In the genomic region with DNA sequence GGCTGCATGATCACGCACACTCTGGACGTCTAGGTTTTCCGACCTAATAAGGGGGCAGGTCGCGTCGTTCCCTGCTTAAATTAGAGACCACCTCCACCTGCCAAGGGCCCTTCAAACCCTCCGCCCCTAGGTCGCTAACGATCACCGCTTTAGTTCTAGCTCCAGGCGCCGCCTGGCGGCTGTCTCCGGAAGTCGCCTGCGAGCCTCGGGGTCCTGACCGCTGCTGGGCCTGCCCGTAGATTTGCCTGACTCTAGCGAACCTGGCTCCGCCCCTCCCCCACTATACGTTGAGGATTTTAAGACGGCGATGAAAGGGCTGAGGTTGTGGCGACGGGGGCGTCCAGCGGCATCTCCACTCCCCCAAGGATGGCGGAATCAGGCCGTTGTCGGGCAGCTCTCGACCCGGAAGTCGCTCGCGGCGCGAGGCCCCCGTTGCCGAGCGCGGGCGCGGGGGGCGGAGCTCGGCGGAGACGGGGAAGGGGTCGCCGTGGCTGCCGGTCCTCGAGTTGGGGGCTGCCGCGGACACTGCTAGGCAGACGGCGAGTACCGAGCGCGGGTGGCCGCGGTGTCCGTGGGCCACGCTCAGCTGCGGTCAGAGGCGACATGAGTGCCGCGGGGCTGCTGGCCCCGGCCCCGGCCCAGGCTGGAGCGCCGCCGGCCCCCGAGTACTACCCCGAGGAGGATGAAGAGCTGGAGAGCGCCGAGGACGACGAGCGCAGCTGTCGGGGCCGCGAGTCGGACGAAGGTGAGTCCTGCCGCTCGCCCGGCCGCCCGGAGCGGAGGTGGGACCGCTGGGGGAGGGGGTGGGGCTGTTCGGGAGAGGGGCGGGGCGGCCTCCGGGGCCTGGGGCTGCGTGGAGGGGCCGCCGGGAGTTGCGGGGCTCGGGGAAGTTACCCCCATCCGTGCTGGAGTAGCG, we compare ENCODE assay signal across 1 cellular context.
A peak's percentile ranks its signal among the peaks of the same experiment; 100 is the strongest.
TF ChIP-seq lines count a peak whose summit lies in the region.

A gene with protein sequence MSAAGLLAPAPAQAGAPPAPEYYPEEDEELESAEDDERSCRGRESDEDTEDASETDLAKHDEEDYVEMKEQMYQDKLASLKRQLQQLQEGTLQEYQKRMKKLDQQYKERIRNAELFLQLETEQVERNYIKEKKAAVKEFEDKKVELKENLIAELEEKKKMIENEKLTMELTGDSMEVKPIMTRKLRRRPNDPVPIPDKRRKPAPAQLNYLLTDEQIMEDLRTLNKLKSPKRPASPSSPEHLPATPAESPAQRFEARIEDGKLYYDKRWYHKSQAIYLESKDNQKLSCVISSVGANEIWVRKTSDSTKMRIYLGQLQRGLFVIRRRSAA (plus strand): TSS at position 467 of the 916 bp plus-strand sequence. CDS start 137 bp downstream, at position 604.

TF ChIP-seq in K562, 482 proteins besides CTCF, POLR2A, EP300 and RAD21 (continued from another document and continues in another):
- TF ChIP-seq, protein P1, sequence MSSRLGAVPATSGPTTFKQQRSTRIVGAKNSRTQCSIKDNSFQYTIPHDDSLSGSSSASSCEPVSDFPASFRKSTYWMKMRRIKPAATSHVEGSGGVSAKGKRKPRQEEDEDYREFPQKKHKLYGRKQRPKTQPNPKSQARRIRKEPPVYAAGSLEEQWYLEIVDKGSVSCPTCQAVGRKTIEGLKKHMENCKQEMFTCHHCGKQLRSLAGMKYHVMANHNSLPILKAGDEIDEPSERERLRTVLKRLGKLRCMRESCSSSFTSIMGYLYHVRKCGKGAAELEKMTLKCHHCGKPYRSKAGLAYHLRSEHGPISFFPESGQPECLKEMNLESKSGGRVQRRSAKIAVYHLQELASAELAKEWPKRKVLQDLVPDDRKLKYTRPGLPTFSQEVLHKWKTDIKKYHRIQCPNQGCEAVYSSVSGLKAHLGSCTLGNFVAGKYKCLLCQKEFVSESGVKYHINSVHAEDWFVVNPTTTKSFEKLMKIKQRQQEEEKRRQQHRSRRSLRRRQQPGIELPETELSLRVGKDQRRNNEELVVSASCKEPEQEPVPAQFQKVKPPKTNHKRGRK (tag; IDR thresholded peaks at IDR 0.05), result no peak
- TF ChIP-seq DMBX1 (CRISPR knock-in tag; IDR thresholded peaks at IDR 0.05; ENCODE audit: borderline replicate concordance), result peak; percentile 25; the same call in 1 of the 2 replicates
- TF ChIP-seq DNMT1 (IDR thresholded peaks at IDR 0.05), result no peak
- peak; percentile 50; the same call in 1 of the 2 replicates for TF ChIP-seq ARID1B (IDR thresholded peaks at IDR 0.05)
- TF ChIP-seq, protein P2, sequence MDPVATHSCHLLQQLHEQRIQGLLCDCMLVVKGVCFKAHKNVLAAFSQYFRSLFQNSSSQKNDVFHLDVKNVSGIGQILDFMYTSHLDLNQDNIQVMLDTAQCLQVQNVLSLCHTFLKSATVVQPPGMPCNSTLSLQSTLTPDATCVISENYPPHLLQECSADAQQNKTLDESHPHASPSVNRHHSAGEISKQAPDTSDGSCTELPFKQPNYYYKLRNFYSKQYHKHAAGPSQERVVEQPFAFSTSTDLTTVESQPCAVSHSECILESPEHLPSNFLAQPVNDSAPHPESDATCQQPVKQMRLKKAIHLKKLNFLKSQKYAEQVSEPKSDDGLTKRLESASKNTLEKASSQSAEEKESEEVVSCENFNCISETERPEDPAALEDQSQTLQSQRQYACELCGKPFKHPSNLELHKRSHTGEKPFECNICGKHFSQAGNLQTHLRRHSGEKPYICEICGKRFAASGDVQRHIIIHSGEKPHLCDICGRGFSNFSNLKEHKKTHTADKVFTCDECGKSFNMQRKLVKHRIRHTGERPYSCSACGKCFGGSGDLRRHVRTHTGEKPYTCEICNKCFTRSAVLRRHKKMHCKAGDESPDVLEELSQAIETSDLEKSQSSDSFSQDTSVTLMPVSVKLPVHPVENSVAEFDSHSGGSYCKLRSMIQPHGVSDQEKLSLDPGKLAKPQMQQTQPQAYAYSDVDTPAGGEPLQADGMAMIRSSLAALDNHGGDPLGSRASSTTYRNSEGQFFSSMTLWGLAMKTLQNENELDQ (CRISPR knock-in tag; IDR thresholded peaks at IDR 0.05; ENCODE audit: borderline replicate concordance), result no peak
- TF ChIP-seq RFX7 (CRISPR knock-in tag; IDR thresholded peaks at IDR 0.05), result no peak
- TF ChIP-seq ZNF224 (CRISPR knock-in tag; IDR thresholded peaks at IDR 0.05), result no peak
- TF ChIP-seq, protein P3, sequence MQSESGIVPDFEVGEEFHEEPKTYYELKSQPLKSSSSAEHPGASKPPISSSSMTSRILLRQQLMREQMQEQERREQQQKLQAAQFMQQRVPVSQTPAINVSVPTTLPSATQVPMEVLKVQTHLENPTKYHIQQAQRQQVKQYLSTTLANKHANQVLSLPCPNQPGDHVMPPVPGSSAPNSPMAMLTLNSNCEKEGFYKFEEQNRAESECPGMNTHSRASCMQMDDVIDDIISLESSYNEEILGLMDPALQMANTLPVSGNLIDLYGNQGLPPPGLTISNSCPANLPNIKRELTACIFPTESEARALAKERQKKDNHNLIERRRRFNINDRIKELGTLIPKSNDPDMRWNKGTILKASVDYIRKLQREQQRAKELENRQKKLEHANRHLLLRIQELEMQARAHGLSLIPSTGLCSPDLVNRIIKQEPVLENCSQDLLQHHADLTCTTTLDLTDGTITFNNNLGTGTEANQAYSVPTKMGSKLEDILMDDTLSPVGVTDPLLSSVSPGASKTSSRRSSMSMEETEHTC (IDR thresholded peaks at IDR 0.05), result no peak
- TF ChIP-seq, protein P4, sequence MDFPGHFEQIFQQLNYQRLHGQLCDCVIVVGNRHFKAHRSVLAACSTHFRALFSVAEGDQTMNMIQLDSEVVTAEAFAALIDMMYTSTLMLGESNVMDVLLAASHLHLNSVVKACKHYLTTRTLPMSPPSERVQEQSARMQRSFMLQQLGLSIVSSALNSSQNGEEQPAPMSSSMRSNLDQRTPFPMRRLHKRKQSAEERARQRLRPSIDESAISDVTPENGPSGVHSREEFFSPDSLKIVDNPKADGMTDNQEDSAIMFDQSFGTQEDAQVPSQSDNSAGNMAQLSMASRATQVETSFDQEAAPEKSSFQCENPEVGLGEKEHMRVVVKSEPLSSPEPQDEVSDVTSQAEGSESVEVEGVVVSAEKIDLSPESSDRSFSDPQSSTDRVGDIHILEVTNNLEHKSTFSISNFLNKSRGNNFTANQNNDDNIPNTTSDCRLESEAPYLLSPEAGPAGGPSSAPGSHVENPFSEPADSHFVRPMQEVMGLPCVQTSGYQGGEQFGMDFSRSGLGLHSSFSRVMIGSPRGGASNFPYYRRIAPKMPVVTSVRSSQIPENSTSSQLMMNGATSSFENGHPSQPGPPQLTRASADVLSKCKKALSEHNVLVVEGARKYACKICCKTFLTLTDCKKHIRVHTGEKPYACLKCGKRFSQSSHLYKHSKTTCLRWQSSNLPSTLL (IDR thresholded peaks at IDR 0.05), result no peak
- TF ChIP-seq, protein P5, sequence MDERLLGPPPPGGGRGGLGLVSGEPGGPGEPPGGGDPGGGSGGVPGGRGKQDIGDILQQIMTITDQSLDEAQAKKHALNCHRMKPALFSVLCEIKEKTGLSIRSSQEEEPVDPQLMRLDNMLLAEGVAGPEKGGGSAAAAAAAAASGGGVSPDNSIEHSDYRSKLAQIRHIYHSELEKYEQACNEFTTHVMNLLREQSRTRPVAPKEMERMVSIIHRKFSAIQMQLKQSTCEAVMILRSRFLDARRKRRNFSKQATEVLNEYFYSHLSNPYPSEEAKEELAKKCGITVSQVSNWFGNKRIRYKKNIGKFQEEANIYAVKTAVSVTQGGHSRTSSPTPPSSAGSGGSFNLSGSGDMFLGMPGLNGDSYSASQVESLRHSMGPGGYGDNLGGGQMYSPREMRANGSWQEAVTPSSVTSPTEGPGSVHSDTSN (CRISPR knock-in tag; IDR thresholded peaks at IDR 0.05; ENCODE audit: low read depth), result no peak
- TF ChIP-seq, protein P5 (tag; conservative IDR thresholded peaks at IDR 0.05; ENCODE audit: low read depth), result no peak
- TF ChIP-seq MEF2A (IDR thresholded peaks at IDR 0.05; ENCODE audit: control insufficient read depth, low read depth, low read length), result no peak
- no peak for TF ChIP-seq L3MBTL2 (IDR thresholded peaks at IDR 0.05)
- TF ChIP-seq ZNF239 (CRISPR knock-in tag; IDR thresholded peaks at IDR 0.05), result no peak; the same call in 1 of the 2 replicates
- TF ChIP-seq, protein P6, sequence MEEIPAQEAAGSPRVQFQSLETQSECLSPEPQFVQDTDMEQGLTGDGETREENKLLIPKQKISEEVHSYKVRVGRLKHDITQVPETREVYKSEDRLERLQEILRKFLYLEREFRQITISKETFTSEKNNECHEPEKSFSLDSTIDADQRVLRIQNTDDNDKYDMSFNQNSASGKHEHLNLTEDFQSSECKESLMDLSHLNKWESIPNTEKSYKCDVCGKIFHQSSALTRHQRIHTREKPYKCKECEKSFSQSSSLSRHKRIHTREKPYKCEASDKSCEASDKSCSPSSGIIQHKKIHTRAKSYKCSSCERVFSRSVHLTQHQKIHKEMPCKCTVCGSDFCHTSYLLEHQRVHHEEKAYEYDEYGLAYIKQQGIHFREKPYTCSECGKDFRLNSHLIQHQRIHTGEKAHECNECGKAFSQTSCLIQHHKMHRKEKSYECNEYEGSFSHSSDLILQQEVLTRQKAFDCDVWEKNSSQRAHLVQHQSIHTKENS (CRISPR knock-in tag; IDR thresholded peaks at IDR 0.05), result no peak
- peak; percentile 93 for TF ChIP-seq ARID2 (IDR thresholded peaks at IDR 0.05)
- 0 out of 4 replicates have a peak, but pooled peaks of 1 of the 2 experiments have one; percentile 44 for TF ChIP-seq FOXK2 (conservative IDR thresholded peaks at IDR 0.05 in 1 of 2, IDR thresholded peaks at IDR 0.05 in 1 of 2; ENCODE audit: low read depth in 2 of 2)
- TF ChIP-seq, protein P7, sequence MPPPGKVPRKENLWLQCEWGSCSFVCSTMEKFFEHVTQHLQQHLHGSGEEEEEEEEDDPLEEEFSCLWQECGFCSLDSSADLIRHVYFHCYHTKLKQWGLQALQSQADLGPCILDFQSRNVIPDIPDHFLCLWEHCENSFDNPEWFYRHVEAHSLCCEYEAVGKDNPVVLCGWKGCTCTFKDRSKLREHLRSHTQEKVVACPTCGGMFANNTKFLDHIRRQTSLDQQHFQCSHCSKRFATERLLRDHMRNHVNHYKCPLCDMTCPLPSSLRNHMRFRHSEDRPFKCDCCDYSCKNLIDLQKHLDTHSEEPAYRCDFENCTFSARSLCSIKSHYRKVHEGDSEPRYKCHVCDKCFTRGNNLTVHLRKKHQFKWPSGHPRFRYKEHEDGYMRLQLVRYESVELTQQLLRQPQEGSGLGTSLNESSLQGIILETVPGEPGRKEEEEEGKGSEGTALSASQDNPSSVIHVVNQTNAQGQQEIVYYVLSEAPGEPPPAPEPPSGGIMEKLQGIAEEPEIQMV (tag; conservative IDR thresholded peaks at IDR 0.05; ENCODE audit: low read depth), result no peak
- TF ChIP-seq ZNF282 (CRISPR knock-in tag; IDR thresholded peaks at IDR 0.05), result no peak
- TF ChIP-seq ZNF217 (CRISPR knock-in tag; IDR thresholded peaks at IDR 0.05), result no peak
- TF ChIP-seq IRF2 (CRISPR knock-in tag; IDR thresholded peaks at IDR 0.05), result 0 out of 2 replicates have a peak, but pooled peaks have one; percentile 19
- peak; percentile 85; the same call in 1 of the 2 replicates for TF ChIP-seq PHF21A (IDR thresholded peaks at IDR 0.05; ENCODE audit: borderline replicate concordance, low read depth)
- no peak for TF ChIP-seq ZZZ3 (IDR thresholded peaks at IDR 0.05)
- TF ChIP-seq ZBTB1 (CRISPR knock-in tag; IDR thresholded peaks at IDR 0.05; ENCODE audit: borderline replicate concordance, low read depth), result no peak
- TF ChIP-seq BMI1 (IDR thresholded peaks at IDR 0.05; ENCODE audit: low read length), result no peak
- no peak for TF ChIP-seq ZNF507 (tag; conservative IDR thresholded peaks at IDR 0.05)
- peak; percentile 98 for TF ChIP-seq DACH1 (IDR thresholded peaks at IDR 0.05; ENCODE audit: partially characterized antibody)
- no peak for TF ChIP-seq CHCHD3 (CRISPR knock-in tag; IDR thresholded peaks at IDR 0.05)
- TF ChIP-seq GABPB2 (CRISPR knock-in tag; conservative IDR thresholded peaks at IDR 0.05), result no peak
- TF ChIP-seq RBM14 (IDR thresholded peaks at IDR 0.05; ENCODE audit: borderline replicate concordance, insufficient read depth, low read depth, low read length), result no peak
- TF ChIP-seq ZNF165 (CRISPR knock-in tag; IDR thresholded peaks at IDR 0.05; ENCODE audit: borderline replicate concordance), result no peak
- TF ChIP-seq SREBF2 (CRISPR knock-in tag; IDR thresholded peaks at IDR 0.05), result no peak
- peak; percentile 16 to 28; a peak in 2 of 4 replicates for TF ChIP-seq RCOR1 (IDR thresholded peaks at IDR 0.05; ENCODE audit: borderline replicate concordance in 1 of 2, low read depth in 2 of 2, low read length in 2 of 2)
- no peak for TF ChIP-seq TCFL5 (CRISPR knock-in tag; conservative IDR thresholded peaks at IDR 0.05)
- TF ChIP-seq SAP30 (IDR thresholded peaks at IDR 0.05; ENCODE audit: borderline replicate concordance, insufficient read depth, low read depth, low read length, poor library complexity, severe bottlenecking), result peak; percentile 70
- peak in 1 of 2 experiments; percentile 81; a peak in 1 of 4 replicates for TF ChIP-seq NONO (IDR thresholded peaks at IDR 0.05; ENCODE audit: low read depth in 2 of 2, low read length in 1 of 2)
- TF ChIP-seq, protein P8, sequence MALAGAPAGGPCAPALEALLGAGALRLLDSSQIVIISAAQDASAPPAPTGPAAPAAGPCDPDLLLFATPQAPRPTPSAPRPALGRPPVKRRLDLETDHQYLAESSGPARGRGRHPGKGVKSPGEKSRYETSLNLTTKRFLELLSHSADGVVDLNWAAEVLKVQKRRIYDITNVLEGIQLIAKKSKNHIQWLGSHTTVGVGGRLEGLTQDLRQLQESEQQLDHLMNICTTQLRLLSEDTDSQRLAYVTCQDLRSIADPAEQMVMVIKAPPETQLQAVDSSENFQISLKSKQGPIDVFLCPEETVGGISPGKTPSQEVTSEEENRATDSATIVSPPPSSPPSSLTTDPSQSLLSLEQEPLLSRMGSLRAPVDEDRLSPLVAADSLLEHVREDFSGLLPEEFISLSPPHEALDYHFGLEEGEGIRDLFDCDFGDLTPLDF (CRISPR knock-in tag; IDR thresholded peaks at IDR 0.05), result peak; percentile 81
- no peak for TF ChIP-seq SNRNP70 (optimal IDR thresholded peaks at IDR 0.05; ENCODE audit: low read depth, low read length)
- no peak for TF ChIP-seq ETS2 (tag; IDR thresholded peaks at IDR 0.05; ENCODE audit: borderline replicate concordance, poor library complexity, severe bottlenecking)
- no peak for TF ChIP-seq GTF2A2 (tag; IDR thresholded peaks at IDR 0.05)
- TF ChIP-seq TAL1 (IDR thresholded peaks at IDR 0.05), result peak; percentile 55
- peak; percentile 53; the same call in 1 of the 2 replicates for TF ChIP-seq EGR1 (conservative IDR thresholded peaks at IDR 0.05)
- TF ChIP-seq SMC3 (conservative IDR thresholded peaks at IDR 0.05; ENCODE audit: insufficient read depth, low read depth, low read length), result peak; percentile 98
- no peak for TF ChIP-seq ZNF212 (CRISPR knock-in tag; IDR thresholded peaks at IDR 0.05)
- peak; percentile 95 for TF ChIP-seq GABPA (tag; conservative IDR thresholded peaks at IDR 0.05; ENCODE audit: low read depth)
